In the genomic region with DNA sequence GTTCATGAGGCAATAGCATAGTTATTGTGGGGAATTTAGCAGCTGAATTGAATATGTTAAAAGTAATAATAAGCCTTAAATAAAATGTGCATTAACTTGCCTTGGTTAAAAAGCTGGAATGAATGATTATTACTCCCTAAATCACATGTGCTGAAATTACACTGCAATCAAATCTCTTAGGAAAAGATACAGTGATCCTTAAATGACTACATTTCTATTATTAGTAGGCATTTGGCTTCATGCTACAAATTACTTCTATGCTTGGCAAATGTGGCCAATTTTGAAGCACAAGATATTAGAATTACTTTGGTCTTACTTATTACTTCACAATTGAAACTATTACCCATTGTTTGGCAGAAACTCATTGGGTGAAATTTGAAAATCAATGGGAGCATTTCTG, we compare ENCODE assay signal across 1 cellular context.
TF ChIP-seq lines count a peak whose summit lies in the region.

No MANE protein-coding gene starts in this region.

TF ChIP-seq in GM23338, 12 proteins besides CTCF, POLR2A, EP300 and RAD21 (continued from another document):
- no peak for TF ChIP-seq ZNF462 (CRISPR knock-in tag; IDR thresholded peaks at IDR 0.05)
- no peak for TF ChIP-seq EZH2phosphoT487 (IDR thresholded peaks at IDR 0.05; ENCODE audit: unreplicated experiment)
- TF ChIP-seq ZNF114 (CRISPR knock-in tag; IDR thresholded peaks at IDR 0.05), result no peak
- no peak for TF ChIP-seq NANOG (IDR thresholded peaks at IDR 0.05; ENCODE audit: borderline replicate concordance)
- TF ChIP-seq CREB1 (CRISPR knock-in tag; IDR thresholded peaks at IDR 0.05; ENCODE audit: low read depth), result no peak
- TF ChIP-seq EZH2 (IDR thresholded peaks at IDR 0.05; ENCODE audit: low read depth, unreplicated experiment), result no peak
- TF ChIP-seq, protein P1, sequence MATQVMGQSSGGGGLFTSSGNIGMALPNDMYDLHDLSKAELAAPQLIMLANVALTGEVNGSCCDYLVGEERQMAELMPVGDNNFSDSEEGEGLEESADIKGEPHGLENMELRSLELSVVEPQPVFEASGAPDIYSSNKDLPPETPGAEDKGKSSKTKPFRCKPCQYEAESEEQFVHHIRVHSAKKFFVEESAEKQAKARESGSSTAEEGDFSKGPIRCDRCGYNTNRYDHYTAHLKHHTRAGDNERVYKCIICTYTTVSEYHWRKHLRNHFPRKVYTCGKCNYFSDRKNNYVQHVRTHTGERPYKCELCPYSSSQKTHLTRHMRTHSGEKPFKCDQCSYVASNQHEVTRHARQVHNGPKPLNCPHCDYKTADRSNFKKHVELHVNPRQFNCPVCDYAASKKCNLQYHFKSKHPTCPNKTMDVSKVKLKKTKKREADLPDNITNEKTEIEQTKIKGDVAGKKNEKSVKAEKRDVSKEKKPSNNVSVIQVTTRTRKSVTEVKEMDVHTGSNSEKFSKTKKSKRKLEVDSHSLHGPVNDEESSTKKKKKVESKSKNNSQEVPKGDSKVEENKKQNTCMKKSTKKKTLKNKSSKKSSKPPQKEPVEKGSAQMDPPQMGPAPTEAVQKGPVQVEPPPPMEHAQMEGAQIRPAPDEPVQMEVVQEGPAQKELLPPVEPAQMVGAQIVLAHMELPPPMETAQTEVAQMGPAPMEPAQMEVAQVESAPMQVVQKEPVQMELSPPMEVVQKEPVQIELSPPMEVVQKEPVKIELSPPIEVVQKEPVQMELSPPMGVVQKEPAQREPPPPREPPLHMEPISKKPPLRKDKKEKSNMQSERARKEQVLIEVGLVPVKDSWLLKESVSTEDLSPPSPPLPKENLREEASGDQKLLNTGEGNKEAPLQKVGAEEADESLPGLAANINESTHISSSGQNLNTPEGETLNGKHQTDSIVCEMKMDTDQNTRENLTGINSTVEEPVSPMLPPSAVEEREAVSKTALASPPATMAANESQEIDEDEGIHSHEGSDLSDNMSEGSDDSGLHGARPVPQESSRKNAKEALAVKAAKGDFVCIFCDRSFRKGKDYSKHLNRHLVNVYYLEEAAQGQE (IDR thresholded peaks at IDR 0.05; ENCODE audit: unreplicated experiment), result no peak
- no peak for TF ChIP-seq ETS1 (IDR thresholded peaks at IDR 0.05)
- TF ChIP-seq POLR2AphosphoS5 (IDR thresholded peaks at IDR 0.05; ENCODE audit: low read depth), result no peak
